ENCODE assay signal across 6 cellular contexts in the genomic region with DNA sequence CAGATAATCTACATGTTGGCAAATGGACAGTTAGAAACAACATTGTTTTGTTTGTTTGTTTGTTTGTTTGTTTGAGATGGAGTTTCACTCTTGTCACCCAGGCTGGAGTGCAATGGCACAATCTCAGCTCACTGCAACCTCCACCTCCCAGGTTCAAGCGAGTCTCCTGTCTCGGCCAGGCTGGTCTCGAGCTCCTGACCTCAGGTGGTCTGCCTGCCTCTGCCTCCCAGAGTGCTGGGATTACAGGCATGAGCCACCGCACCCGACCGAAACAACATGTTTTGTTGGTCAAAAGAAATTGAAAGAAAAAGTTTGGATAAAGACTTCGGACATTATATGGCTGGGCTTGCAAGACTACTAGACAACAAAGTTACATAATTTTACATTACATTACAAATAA. TPM values are rescaled to one million over a fixed set of nuclear protein-coding genes. Genes with fewer than 3 reads are reported as not detected.
A peak's percentile ranks its signal among the peaks of the same experiment; 100 is the strongest.
DNase-seq lines count a peak whose midpoint lies in the region; ATAC-seq, FAIRE-seq and TF ChIP-seq lines count a peak whose summit lies in the region.
"Not testable (repeated sequence)": the region's sequence is repeated elsewhere in the genome, so short reads cannot be mapped to it uniquely, and the experiment has no call there.

No MANE protein-coding gene starts in this region.

- peak; percentile 49 for ATAC-seq in Panc1
- ATAC-seq in WTC11: peak; percentile 53

- POLR2A ChIA-PET in Panc1 (lab: Charles Lee) (interaction anchor here (0.7 kb wide), 1 partner anchor 345 kb away, joined by 3 read pairs; no protein-coding TSS in a partner anchor), H1 (lab: Charles Lee; ENCODE audit: partially characterized antibody) (interaction anchor here (1.1 to 1.5 kb wide), 3 partner anchors 11 to 19 kb away, joined by 3 to 4 read pairs (median 4); a partner anchor contains a TSS)
- POLR2A ChIA-PET in WTC11 (lab: Charles Lee): not testable (repeated sequence)

- H4K20me1 ChIP-seq in H9 (ENCODE audit: control insufficient read depth, insufficient read depth, insufficient read length); H1 (replicated peaks in 1 of 2; ENCODE audit: control insufficient read depth in 1 of 2, insufficient read depth in 2 of 2, low read length in 2 of 2); osteoblast (ENCODE audit: insufficient read depth, low read length): not testable (repeated sequence)

- not testable (repeated sequence) for H2BK15ac ChIP-seq in H9 (ENCODE audit: low read depth, low read length); H1 (ENCODE audit: low read length)

- H3K4me3 ChIP-seq in HUES64 (ENCODE audit: low read length); Panc1 (ENCODE audit: low read depth in 2 of 2, low read length in 2 of 2); H1 (ENCODE audit: extremely low read depth in 1 of 4, insufficient read depth in 2 of 4, low read depth in 3 of 4, low read length in 4 of 4); osteoblast (ENCODE audit: insufficient read depth, low read length): not testable (repeated sequence)

- not testable (repeated sequence) for H3K27me3 Mint-ChIP-seq in H9 (ENCODE audit: low read depth); WTC11 (ENCODE audit: low read depth)

- not testable (repeated sequence) for H3K9me3 Mint-ChIP-seq in H9, WTC11

- peak overlapping the region in 1 of 2 experiments; percentile 49; a peak in 2 of 5 replicates for H3K4me3 Mint-ChIP-seq in H9
- peak overlapping the region; percentile 40; the same call in 1 of the 2 replicates for H3K4me3 Mint-ChIP-seq in WTC11

- not testable (repeated sequence) for H3K23ac ChIP-seq in H9 (ENCODE audit: insufficient read length, low read depth, low read length); H1 (ENCODE audit: insufficient read length)

- not testable (repeated sequence) for H2BK20ac ChIP-seq in H9 (ENCODE audit: low read depth, low read length, poor library complexity, severe bottlenecking)
- 0 out of 2 replicates have a peak overlapping the region, but pooled peaks have one; percentile 43 for H2BK20ac ChIP-seq in H1 (ENCODE audit: low read length)

- H3K9ac ChIP-seq in H9 (ENCODE audit: extremely low read depth, insufficient read length, low read length); HUES64 (ENCODE audit: low read depth, low read length); H1 (replicated peaks in 1 of 4; ENCODE audit: extremely low read depth in 1 of 4, low read depth in 3 of 4, low read length in 3 of 4): not testable (repeated sequence)

- not testable (repeated sequence) for H2BK5ac ChIP-seq in H9 (ENCODE audit: insufficient read length, low read length); H1 (ENCODE audit: low read depth, low read length)

- no CpG with 5 or more reads among the region's 7 CpGs for WGBS in H9 (ENCODE audit: extremely low coverage, insufficient read length, low lambda C conversion rate)
- 70% methylated on average over 7 of the region's 7 CpGs for WGBS in HUES64
- WGBS in H1 (ENCODE audit: extremely low coverage in 1 of 2, insufficient coverage in 1 of 2, insufficient read length in 1 of 2, insufficient replicate concordance in 2 of 2, low coverage in 1 of 2, low lambda C conversion rate in 2 of 2, missing lambda C conversion rate in 1 of 2), 2 experiments: 70% methylated on average over 7 of the region's 7 CpGs; no CpG with 5 or more reads in 1 of the 2 experiments

- not testable (repeated sequence) for H3K36me3 ChIP-seq in HUES64 (ENCODE audit: insufficient read depth, low read length); Panc1 (ENCODE audit: control insufficient read depth, insufficient read depth, low read length); H1 (ENCODE audit: control insufficient read depth in 2 of 4, insufficient read depth in 4 of 4, low read length in 3 of 4); osteoblast (ENCODE audit: insufficient read depth, low read length)

- H3K56ac ChIP-seq in H9 (ENCODE audit: insufficient read length, low read depth, low read length); H1 (replicated peaks; ENCODE audit: insufficient read length, low read depth, low read length): not testable (repeated sequence)

- not testable (repeated sequence) for H3K4ac ChIP-seq in H9 (ENCODE audit: low read depth, low read length); H1 (replicated peaks; ENCODE audit: insufficient read length, low read depth, low read length)

- not testable (repeated sequence) for H3K9me3 ChIP-seq in H9 (ENCODE audit: control insufficient read depth, low read depth, low read length); HUES64 (ENCODE audit: insufficient read depth, low read depth, low read length); Panc1 (ENCODE audit: control insufficient read depth, insufficient read depth, low read depth, low read length); H1 (ENCODE audit: insufficient read depth in 2 of 2, low read depth in 1 of 2, low read length in 1 of 2); osteoblast (ENCODE audit: low read depth, low read length)

- H3K27ac Mint-ChIP-seq in H9 (peak overlapping the region; percentile 43 to 85 (median 59); a peak in 4 of 7 replicates), WTC11 (peak overlapping the region; percentile 73; the same call in 1 of the 2 replicates)

- not testable (repeated sequence) for H2AFZ ChIP-seq in H9 (ENCODE audit: low read length); H1 (ENCODE audit: low read length); osteoblast (ENCODE audit: low read length)

- not testable (repeated sequence) for H2AK5ac ChIP-seq in H9 (ENCODE audit: insufficient read length, low read length); H1 (ENCODE audit: low read depth, low read length)

- intact Hi-C loops in Panc1 (cut with micrococcal nuclease; ENCODE audit: unreplicated experiment): loop anchor here (10.0 kb wide), 1 partner anchor 197 kb away; no protein-coding TSS in a partner anchor

- TF ChIP-seq CTCF in H9 (conservative IDR thresholded peaks at IDR 0.05); Panc1 (IDR thresholded peaks at IDR 0.05); WTC11 (IDR thresholded peaks at IDR 0.05); H1 (IDR thresholded peaks at IDR 0.05; ENCODE audit: control extremely low read depth in 1 of 3, insufficient read depth in 1 of 3, low read depth in 1 of 3, low read length in 3 of 3); osteoblast (IDR thresholded peaks at IDR 0.05; ENCODE audit: extremely low read depth, low read depth, low read length): not testable (repeated sequence)

- not testable (repeated sequence) for H4K5ac ChIP-seq in H9 (ENCODE audit: insufficient read length, low read depth, low read length); H1 (ENCODE audit: insufficient read length, low read depth, low read length)

- H3K4me2 ChIP-seq in H9 (ENCODE audit: insufficient read depth, insufficient read length, low read length) (peak overlapping the region; percentile 44), H1 (ENCODE audit: insufficient read depth in 1 of 2, low read depth in 2 of 2, low read length in 2 of 2) (0 out of 4 replicates have a peak overlapping the region, but pooled peaks of 1 of the 2 experiments have one; percentile 5), osteoblast (ENCODE audit: insufficient read depth, low read length) (peak overlapping the region; percentile 41)

- not testable (repeated sequence) for FAIRE-seq in H1 (lab: Jason Lieb, UNC)

- TF ChIP-seq EP300 in H1 (IDR thresholded peaks at IDR 0.05; ENCODE audit: borderline replicate concordance in 1 of 2, low read depth in 2 of 2, low read length in 2 of 2): not testable (repeated sequence)

- not testable (repeated sequence) for H3K27ac ChIP-seq in H9 (ENCODE audit: insufficient read length, low read depth, low read length); Panc1 (ENCODE audit: low read length); H1 (ENCODE audit: low read depth, low read length); osteoblast (ENCODE audit: low read depth, low read length)
- peak overlapping the region; percentile 68; the same call in 1 of the 2 replicates for H3K27ac ChIP-seq in HUES64 (ENCODE audit: low read depth, low read length)

- CTCF ChIA-PET in Panc1 (lab: Charles Lee): interaction anchor here (0.6 kb wide), 1 partner anchor 338 kb away, joined by 3 read pairs; no protein-coding TSS in a partner anchor
- CTCF ChIA-PET in WTC11 (lab: Charles Lee): interaction anchor here (0.6 to 1.9 kb wide), 5 partner anchors 11 to 300 kb away, joined by 3 to 14 read pairs (median 3); no protein-coding TSS in a partner anchor
- CTCF ChIA-PET in H1 (lab: Charles Lee; ENCODE audit: partially characterized antibody): interaction anchor here (0.9 to 2.3 kb wide), 6 partner anchors 8 to 560 kb away, joined by 3 to 9 read pairs (median 4); no protein-coding TSS in a partner anchor

- H3K4me1 ChIP-seq in H9 (ENCODE audit: insufficient read depth, low read length); Panc1 (ENCODE audit: control insufficient read depth, insufficient read depth, low read length); H1 (replicated peaks in 1 of 4; ENCODE audit: control insufficient read depth in 3 of 4, insufficient read depth in 4 of 4, low read length in 3 of 4); osteoblast (ENCODE audit: insufficient read depth, low read length): not testable (repeated sequence)
- H3K4me1 ChIP-seq in HUES64 (ENCODE audit: insufficient read depth, low read length): peaks cover 18% of the 10 kb centered on the region

- not testable (repeated sequence) for H4K91ac ChIP-seq in H9 (ENCODE audit: insufficient read length, low read depth, low read length)
- H4K91ac ChIP-seq in H1 (replicated peaks; ENCODE audit: insufficient read length, low read length): peak overlapping the region; percentile 42

- in situ Hi-C loops in Panc1 (cut with HindIII; ENCODE audit: low pct_unique_long_range_greater_than_20kb, low sequenced_read_pairs): not testable (repeated sequence)

- H3K14ac ChIP-seq in H9 (ENCODE audit: insufficient read depth, low read length); H1 (ENCODE audit: insufficient read length): not testable (repeated sequence)

- H3K18ac ChIP-seq in H9 (ENCODE audit: insufficient read length, low read depth, low read length); H1 (ENCODE audit: extremely low read depth, low read length): not testable (repeated sequence)

- H3T11ph ChIP-seq in H9 (ENCODE audit: low read length): not testable (repeated sequence)

- H2BK12ac ChIP-seq in H9 (ENCODE audit: insufficient read length, low read depth, low read length); H1 (ENCODE audit: low read depth, low read length): not testable (repeated sequence)

- TF ChIP-seq POLR2A in H1 (IDR thresholded peaks at IDR 0.05; ENCODE audit: control extremely low read depth in 1 of 2, low read depth in 2 of 2, low read length in 2 of 2): not testable (repeated sequence)

- H3K23me2 ChIP-seq in H9 (ENCODE audit: insufficient read length, low read depth, low read length, poor library complexity, severe bottlenecking); H1 (ENCODE audit: low read depth, low read length): not testable (repeated sequence)

- H3K4me1 Mint-ChIP-seq in H9: peaks cover 18 to 21% of the 10 kb centered on the region in 2 experiments
- peaks cover 23% of the 10 kb centered on the region for H3K4me1 Mint-ChIP-seq in WTC11

- not testable (repeated sequence) for BruUV-seq in Panc1 (replicated peaks; lab: Mats Ljungman, UMichigan)

- not testable (repeated sequence) for H3K36me3 Mint-ChIP-seq in H9 (ENCODE audit: insufficient read depth in 1 of 3, low read depth in 3 of 3); WTC11

- not testable (repeated sequence) for H3K79me2 ChIP-seq in H9 (ENCODE audit: insufficient read depth, low read length); H1 (ENCODE audit: control insufficient read depth in 1 of 2, insufficient read depth in 2 of 2, low read length in 2 of 2); osteoblast (ENCODE audit: insufficient read depth, low read length)

- not testable (repeated sequence) for TF ChIP-seq RAD21 in H1 (IDR thresholded peaks at IDR 0.05 in 1 of 2, conservative IDR thresholded peaks at IDR 0.05 in 1 of 2; ENCODE audit: low read depth in 2 of 2, low read length in 2 of 2)

- H3K79me1 ChIP-seq in H9 (ENCODE audit: insufficient read depth, low read depth, low read length, poor library complexity, severe bottlenecking); H1 (ENCODE audit: low read depth, low read length): not testable (repeated sequence)

- DNase-seq in H9; Panc1 (ENCODE audit: low read depth, low spot score); WTC11 (ENCODE audit: low spot score); H1 (ENCODE audit: low read depth in 1 of 2, low spot score in 2 of 2); osteoblast (ENCODE audit: insufficient read length, low spot score, missing footprints): not testable (repeated sequence)

- not testable (repeated sequence) for H4K8ac ChIP-seq in H9 (replicated peaks; ENCODE audit: insufficient read length, low read depth, low read length); H1 (ENCODE audit: extremely low read depth, insufficient read depth, low read length)

- not testable (repeated sequence) for H2BK120ac ChIP-seq in H9 (ENCODE audit: low read depth, low read length, poor library complexity, severe bottlenecking)
- peak overlapping the region; percentile 55 for H2BK120ac ChIP-seq in H1 (replicated peaks; ENCODE audit: low read depth, low read length)

- H3K27me3 ChIP-seq in H9 (ENCODE audit: insufficient read depth, low read length); HUES64 (ENCODE audit: insufficient read depth, low read length); Panc1 (ENCODE audit: control insufficient read depth, insufficient read depth, low read length); H1 (replicated peaks in 1 of 4; ENCODE audit: control insufficient read depth in 3 of 4, extremely low read depth in 1 of 4, insufficient read depth in 3 of 4, low read length in 3 of 4); osteoblast (ENCODE audit: insufficient read depth, low read length): not testable (repeated sequence)

RNA-seq across cellular contexts. Expression of a gene that starts 18.8 kb away (rescaled TPM):
- total RNA-seq in H9 (2021): 78.5 and 84.8 TPM in 2 replicates
- polyA plus RNA-seq in HUES64 (2013, experiment 1 of 2): 74.6 TPM
- 79.7 TPM for polyA plus RNA-seq in HUES64 (2013, experiment 2 of 2)
- total RNA-seq in Panc1 (2021; ENCODE audit: unreplicated experiment): 75.0 TPM
- polyA plus RNA-seq in Panc1 (2012; ENCODE audit: insufficient read length): 204 TPM
- total RNA-seq in WTC11 (2021): 86.9 to 98.3 TPM (median 94.9 TPM) in 3 replicates
- 98.2 and 111 TPM in 2 replicates for total RNA-seq in H1 (2021; fragmentation: NEBNext Ultra II Directional; extraction: Animal tissue kit (Norgen Biotek cat#: 25700))
- 90.3 and 167 TPM in 2 replicates for polyA plus RNA-seq in H1 (2011; rRNA removed)
- polyA plus RNA-seq in H1 (2011; cell fraction: cytosol; rRNA removed): 115 TPM
- 91.6 TPM for polyA plus RNA-seq in H1 (2011; cell fraction: nucleus; rRNA removed)
- polyA plus RNA-seq in H1 (2012, experiment 1 of 2): 60.7 to 77.7 TPM (median 70.0 TPM) in 4 replicates
- 30.7 TPM for polyA plus RNA-seq in H1 (2012, experiment 2 of 2)
- polyA plus RNA-seq in H1 (2013, experiment 1 of 2): 72.6 TPM
- polyA plus RNA-seq in H1 (2013, experiment 2 of 2): 79.6 TPM
- 29.8 and 37.0 TPM in 2 replicates for polyA minus RNA-seq in H1 (2011; rRNA and poly(A)+ RNA removed)
- polyA minus RNA-seq in H1 (2011; cell fraction: cytosol; rRNA and poly(A)+ RNA removed): 113 TPM
- polyA minus RNA-seq in H1 (2011; cell fraction: nucleus; rRNA and poly(A)+ RNA removed): 96.7 TPM
- total RNA-seq in osteoblast: 97.5 and 124 TPM in 2 replicates

RNA-seq across cellular contexts. Expression of a gene that starts 19.1 kb away (rescaled TPM):
- total RNA-seq in H9 (2021) (73.9 and 74.1 TPM in 2 replicates), Panc1 (2021; ENCODE audit: unreplicated experiment) (70.0 TPM), WTC11 (2021) (76.2 to 88.4 TPM (median 82.7 TPM) in 3 replicates), osteoblast (230 and 238 TPM in 2 replicates)
- polyA plus RNA-seq in HUES64 (2013, experiment 1 of 2): 73.7 TPM
- polyA plus RNA-seq in HUES64 (2013, experiment 2 of 2): 85.0 TPM
- polyA plus RNA-seq in Panc1 (2012; ENCODE audit: insufficient read length): 42.4 TPM
- 87.5 and 91.6 TPM in 2 replicates for total RNA-seq in H1 (2021; fragmentation: NEBNext Ultra II Directional; extraction: Animal tissue kit (Norgen Biotek cat#: 25700))
- 32.1 and 59.3 TPM in 2 replicates for polyA plus RNA-seq in H1 (2011; rRNA removed)
- 71.8 TPM for polyA plus RNA-seq in H1 (2011; cell fraction: cytosol; rRNA removed)
- 31.5 TPM for polyA plus RNA-seq in H1 (2011; cell fraction: nucleus; rRNA removed)
- 44.9 to 86.0 TPM (median 57.5 TPM) in 4 replicates for polyA plus RNA-seq in H1 (2012, experiment 1 of 2)
- 9.7 TPM for polyA plus RNA-seq in H1 (2012, experiment 2 of 2)
- 84.7 TPM for polyA plus RNA-seq in H1 (2013, experiment 1 of 2)
- polyA plus RNA-seq in H1 (2013, experiment 2 of 2): 75.5 TPM
- 103 and 125 TPM in 2 replicates for polyA minus RNA-seq in H1 (2011; rRNA and poly(A)+ RNA removed)
- polyA minus RNA-seq in H1 (2011; cell fraction: cytosol; rRNA and poly(A)+ RNA removed): 36.3 TPM
- 109 TPM for polyA minus RNA-seq in H1 (2011; cell fraction: nucleus; rRNA and poly(A)+ RNA removed)
